ENCODE assay signal across 8 cellular contexts in genomic region chr10:14173391-14173705, GRCh38.
DNase-seq lines count a peak whose midpoint lies in the region; ATAC-seq and TF ChIP-seq lines count a peak whose summit lies in the region.

No MANE protein-coding gene starts in this region.

- H3K4me1 Mint-ChIP-seq in activated T-cell treated with anti-CD3 and anti-CD28 coated beads, Interleukin-2, amount 50 U/mL, for 4 hours (ENCODE audit: low read depth) = peaks cover 16% of the 10 kb centered on the region

- WGBS in tibial nerve, 2 donors = 5% methylated on average over 6 of the region's 6 CpGs

- no peaks in the 10 kb centered on the region for H3K9me3 ChIP-seq in ascending aorta
- no peaks in the 10 kb centered on the region for H3K9me3 ChIP-seq in left lung
- H3K9me3 ChIP-seq in tibial nerve = no peaks in the 10 kb centered on the region

- H3K27me3 ChIP-seq in ascending aorta (no peaks in the 10 kb centered on the region), left lung (peaks cover 19 to 80% of the 10 kb centered on the region in 2 donors), tibial nerve (peaks cover 0 to 7% of the 10 kb centered on the region in 2 donors)

- intact Hi-C loops in ascending aorta (cut with DNase I) = no loop called here
- intact Hi-C loops in left lung (cut with DNase I) = no loop called here

- H3K36me3 ChIP-seq in ascending aorta (no peaks in the 10 kb centered on the region), left lung (no peaks in the 10 kb centered on the region), tibial nerve (no peaks in the 10 kb centered on the region)

- TF ChIP-seq EP300 in tibial nerve (IDR thresholded peaks at IDR 0.05) = no peak

- H3K4me3 ChIP-seq in ascending aorta (peak overlapping the region; percentile 53 to 66), left lung (peak overlapping the region in 1 of 2 donors; percentile 15), tibial nerve (peak overlapping the region; percentile 18 to 50 (median 34))

- ATAC-seq in activated T-cell treated with anti-CD3 and anti-CD28 coated beads, Interleukin-2, amount 50 U/mL, for 4 hours = peak in 1 of 2 donors; percentile 64
- ATAC-seq in left lung = peak; percentile 56

- TF ChIP-seq CTCF in ascending aorta (IDR thresholded peaks at IDR 0.05) (no peak), left lung (IDR thresholded peaks at IDR 0.05) (no peak), tibial nerve (IDR thresholded peaks at IDR 0.05) (no peak)

- peaks cover 74% of the 10 kb centered on the region for H3K27me3 Mint-ChIP-seq in activated T-cell treated with anti-CD3 and anti-CD28 coated beads, Interleukin-2, amount 50 U/mL, for 4 hours (ENCODE audit: low read depth)

- no peaks in the 10 kb centered on the region for H3K36me3 Mint-ChIP-seq in activated T-cell treated with anti-CD3 and anti-CD28 coated beads, Interleukin-2, amount 50 U/mL, for 4 hours (ENCODE audit: insufficient read depth)

- peak overlapping the region; percentile 81 for H3K4me3 Mint-ChIP-seq in activated T-cell treated with anti-CD3 and anti-CD28 coated beads, Interleukin-2, amount 50 U/mL, for 4 hours

- DNase-seq in activated T-cell treated with anti-CD3 and anti-CD28 coated beads, Interleukin-2, amount 50 U/mL, for 4 hours = no peak
- no peak for DNase-seq in activated T-cell treated with anti-CD3 and anti-CD28 coated beads for 4 hours
- DNase-seq in ascending aorta (ENCODE audit: low spot score in 2 of 2) = no peak
- DNase-seq in left lung = no peak
- DNase-seq in tibial nerve (ENCODE audit: low spot score in 2 of 2) = no peak
- DNase-seq in NCI-H446 (lab: John Stamatoyannopoulos, UW) = no peak
- DNase-seq in NCI-H1694 (lab: John Stamatoyannopoulos, UW) = no peak
- no peak for DNase-seq in NCI-H1092 treated with DMSO at 0.1 percent for 48 hours (lab: John Stamatoyannopoulos, UW)

- H3K9me3 Mint-ChIP-seq in activated T-cell treated with anti-CD3 and anti-CD28 coated beads, Interleukin-2, amount 50 U/mL, for 4 hours = no peaks in the 10 kb centered on the region

- no peak overlapping the region for H3K27ac ChIP-seq in ascending aorta
- no peak overlapping the region for H3K27ac ChIP-seq in left lung
- H3K27ac ChIP-seq in tibial nerve = no peak overlapping the region

- TF ChIP-seq POLR2A in tibial nerve (IDR thresholded peaks at IDR 0.05) = no peak

- no peaks in the 10 kb centered on the region for H3K4me1 ChIP-seq in ascending aorta
- peaks cover 0 to 8% of the 10 kb centered on the region in 2 donors for H3K4me1 ChIP-seq in left lung
- H3K4me1 ChIP-seq in tibial nerve = peaks cover 0 to 17% (median 2%) of the 10 kb centered on the region in 4 donors
